Comparison of ENCODE assay signal across 8 cellular contexts in genomic region chr12:109777544-109777943, GRCh38. TPM values are rescaled to one million over a fixed set of nuclear protein-coding genes. Genes with fewer than 3 reads are reported as not detected.
DNase-seq lines count a peak whose midpoint lies in the region; ATAC-seq and TF ChIP-seq lines count a peak whose summit lies in the region.

No MANE protein-coding gene starts in this region.

- no peaks in the 10 kb centered on the region for H3K27me3 ChIP-seq in transverse colon
- H3K27me3 ChIP-seq in tibial artery = peaks cover 0 to 44% of the 10 kb centered on the region in 2 donors

- H3K9me3 Mint-ChIP-seq in T-cell = no peaks in the 10 kb centered on the region

- WGBS in transverse colon (ENCODE audit: low coverage in 1 of 2), 2 donors = 17 to 58% methylated on average over 2 to 5 of the region's 5 CpGs

- H3K9me3 ChIP-seq in transverse colon (no peaks in the 10 kb centered on the region), tibial artery (peaks cover 0 to 12% (median 8%) of the 10 kb centered on the region in 3 donors)

- POLR2A ChIA-PET in T-cell (lab: Charles Lee) = no interaction called here

- no peak for TF ChIP-seq POLR2A in erythroblast (IDR thresholded peaks at IDR 0.05; ENCODE audit: low read length)
- no peak for TF ChIP-seq POLR2A in transverse colon (IDR thresholded peaks at IDR 0.05)

- no peaks in the 10 kb centered on the region for H3K36me3 Mint-ChIP-seq in T-cell

- peak overlapping the region; percentile 64 to 69 for H3K27ac Mint-ChIP-seq in T-cell

- no peak for TF ChIP-seq EP300 in transverse colon (IDR thresholded peaks at IDR 0.05; ENCODE audit: low read depth)

- no peaks in the 10 kb centered on the region for H3K27me3 Mint-ChIP-seq in T-cell

- H3K36me3 ChIP-seq in transverse colon (no peaks in the 10 kb centered on the region), tibial artery (no peaks in the 10 kb centered on the region)

- peaks cover 11 to 14% (median 12%) of the 10 kb centered on the region in 3 donors for H3K4me1 Mint-ChIP-seq in T-cell

- ATAC-seq in T-cell (replicated peaks in 1 of 4) (peak; percentile 64 to 88 (median 74)), GM19455 (IDR thresholded peaks at IDR 0.05; ENCODE audit: unreplicated experiment) (no peak)

- TF ChIP-seq CTCF in transverse colon (IDR thresholded peaks at IDR 0.05) (no peak), tibial artery (IDR thresholded peaks at IDR 0.05) (no peak)

- in situ Hi-C loops in transverse colon (cut with MboI; ENCODE audit: low pct_ligation_motif_present in 1 of 4, low pct_unique_long_range_greater_than_20kb in 1 of 4, low sequenced_read_pairs in 3 of 4) = loop anchor here (5.0 to 10.0 kb wide), 6 partner anchors 170 to 353 kb away; no protein-coding TSS in a partner anchor
- in situ Hi-C loops in ACHN (cut with HindIII; ENCODE audit: low pct_ligation_motif_present, low pct_unique_long_range_greater_than_20kb, low sequenced_read_pairs) = loop anchor here (25.0 kb wide), 1 partner anchor 265 kb away; no protein-coding TSS in a partner anchor

- H3K4me3 Mint-ChIP-seq in T-cell = peak overlapping the region in 1 of 3 donors; percentile 50

- CTCF ChIA-PET in T-cell (lab: Charles Lee) = no interaction called here

- no peak overlapping the region for H3K4me3 ChIP-seq in transverse colon
- H3K4me3 ChIP-seq in tibial artery = no peak overlapping the region

- H3K4me1 ChIP-seq in transverse colon (peaks cover 0 to 9% (median 3%) of the 10 kb centered on the region in 4 donors), tibial artery (peaks cover 0 to 7% (median 3%) of the 10 kb centered on the region in 4 donors)

- H3K27ac ChIP-seq in transverse colon (no peak overlapping the region), tibial artery (no peak overlapping the region)

- intact Hi-C loops in transverse colon (cut with DNase I; ENCODE audit: low total_unique reads) (loop anchor here (10.0 kb wide), 1 partner anchor 63 kb away; the partner anchor contains the start of gene FAM222A), tibial artery (cut with DNase I; ENCODE audit: low total_unique reads) (loop anchor here (10.0 kb wide), 1 partner anchor 253 kb away; no protein-coding TSS in a partner anchor)

- peak; percentile 20 for DNase-seq in GDM1 (lab: John Stamatoyannopoulos, UW)
- peak in 40 of 76 experiments; percentile 0 to 72 (median 22) for DNase-seq in HUDEP-2 (lab: John Stamatoyannopoulos, UW; ENCODE audit: unreplicated experiment in 76 of 76)
- peak in 25 of 34 experiments; percentile 7 to 44 (median 21) for DNase-seq in T-cell
- DNase-seq in erythroblast (lab: John Stamatoyannopoulos, UW) = peak; percentile 48 to 57
- peak; percentile 25 for DNase-seq in transverse colon
- DNase-seq in tibial artery = no peak
- DNase-seq in ACHN = no peak

RNA-seq across cellular contexts. Expression of gene TRPV4, which starts 55.7 kb away (rescaled TPM):
- total RNA-seq in T-cell (not detected), transverse colon (under 1 TPM in 1 of 4 donors, not detected in 3; 0.27 TPM)

Comparison
In these comparisons a context has a peak if more than half of its experiments do, and no peak if none do; other contexts are left out.
1. DNase-seq: peak in GDM1 (single experiment), HUDEP-2 (40 of 76), T-cell (25 of 34), erythroblast (2 of 2) and transverse colon (single experiment); none in tibial artery (0 of 2) and ACHN (single experiment).